ENCODE assay signal across 28 cellular contexts in the genomic region with DNA sequence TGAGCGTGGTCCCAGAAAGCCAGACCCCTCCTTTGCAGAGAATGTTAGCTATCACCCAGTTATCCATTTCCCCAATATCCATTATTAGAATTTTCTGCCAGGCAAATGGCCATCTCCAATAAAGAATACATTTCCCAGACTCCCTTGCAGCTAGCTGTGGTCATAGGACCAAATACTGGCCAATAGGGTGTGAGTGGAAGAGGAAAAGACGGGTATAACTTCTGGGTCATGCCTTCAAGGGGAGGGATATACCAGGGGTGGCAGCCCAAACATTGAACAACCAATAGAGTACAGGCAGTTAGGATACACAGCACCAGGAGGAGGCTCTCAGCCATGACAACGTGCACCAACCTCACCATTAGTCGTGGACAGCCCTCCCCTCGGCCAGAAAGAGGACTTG. TPM values are rescaled to one million over a fixed set of nuclear protein-coding genes. Genes with fewer than 3 reads are reported as not detected.
"Had no signal": no experiment of that assay in that cellular context is flagged by ENCODE, and none has a peak within 500 bp of the region (broad histone marks: within the 10 kb centered on the region; RNA-seq: fewer than 3 reads in every experiment).

No MANE protein-coding gene starts in this region.

- H3K27ac ChIP-seq: ascending aorta, cardiac muscle cell, SJSA1, WERI-Rb-1 had no signal

- DNase-seq: activated CD4-positive, alpha-beta T cell treated with anti-CD3 and anti-CD28 coated beads, Interleukin-2, amount 10 ng/mL, durations not matched to agents 24 days and 14 days; activated CD4-positive, alpha-beta T cell treated with anti-CD3 and anti-CD28 coated beads, Interleukin-2, amount 50 U/mL, for 48 hours; activated CD8-positive, alpha-beta T cell treated with anti-CD3 and anti-CD28 coated beads, Interleukin-2, amount 10 ng/mL, durations not matched to agents 7 days and 5 days; activated gamma-delta T cell; activated naive CD4-positive, alpha-beta T cell treated with Interleukin-2 at 50 U/mL for 16 hours; activated naive CD8-positive, alpha-beta T cell treated with anti-CD3 and anti-CD28 coated beads, Interleukin-2, amount 10 ng/mL, durations not matched to agents 7 days and 5 days; activated T-cell treated with anti-CD3 and anti-CD28 coated beads, Interleukin-2, amount 50 U/mL, for 24 hours; amygdala; KBM-7; NCI-H1105; NCI-H1417 treated with DMSO at 0.1 percent for 48 hours; NCI-H1930; NCI-H2081 treated with DMSO at 0.1 percent for 48 hours; NCI-H345; NCI-H524 treated with DMSO at 0.1 percent for 48 hours; RPMI8226; SHP77 treated with DMSO at 0.1 percent for 48 hours; SW 1271; T-helper 1 cell; T-helper 2 cell; T-helper 9 cell; WERI-Rb-1 had no signal

- H3K36me3 ChIP-seq: ascending aorta, cardiac muscle cell, WERI-Rb-1 had no signal

- H3K4me1 ChIP-seq: ascending aorta, SJSA1 had no signal

- H3K4me3 ChIP-seq: ascending aorta, cardiac muscle cell, SJSA1 had no signal

- H3K9me3 ChIP-seq: SJSA1 had no signal

- ATAC-seq: activated CD8-positive, alpha-beta T cell treated with anti-CD3 and anti-CD28 coated beads, Interleukin-2, amount 10 ng/mL, durations not matched to agents 7 days and 5 days; Panc1 had no signal

- H3K27me3 ChIP-seq: ascending aorta, SJSA1 had no signal

RNA-seq across cellular contexts. Expression of gene FOXF1, which starts 26.1 kb away (rescaled TPM):
- total RNA-seq: activated CD4-positive, alpha-beta T cell treated with anti-CD3 and anti-CD28 coated beads, Interleukin-2, amount 10 ng/mL, durations not matched to agents 24 days and 14 days; activated CD8-positive, alpha-beta T cell treated with anti-CD3 and anti-CD28 coated beads, Interleukin-2, amount 10 ng/mL, durations not matched to agents 7 days and 5 days; activated naive CD8-positive, alpha-beta T cell treated with anti-CD3 and anti-CD28 coated beads, Interleukin-2, amount 10 ng/mL, durations not matched to agents 7 days and 5 days; activated T-helper 2 cell treated with anti-CD3 and anti-CD28 coated beads, Interferon-gamma antibody, Interleukin-2, Interleukin-4, amounts not matched to agents 10 μg/mL and 5 μg/mL and 100 μg/mL, durations not matched to agents 14 hours and 24 hours and 36 hours; LHCN-M2 had no signal
